In genomic region chr11:20497124-20497792, GRCh38 we compare ENCODE assay signal across 16 cellular contexts.
DNase-seq lines count a peak whose midpoint lies in the region; ATAC-seq, FAIRE-seq and TF ChIP-seq lines count a peak whose summit lies in the region.
"Had no signal": no experiment of that assay in that cellular context is flagged by ENCODE, and none has a peak within 500 bp of the region (broad histone marks: within the 10 kb centered on the region; RNA-seq: fewer than 3 reads in every experiment).

No MANE protein-coding gene starts in this region.

- H3K4me3 Mint-ChIP-seq in WTC11: peak overlapping the region; percentile 33; the same call in 1 of the 2 replicates
- H3K4me3 Mint-ChIP-seq: B cell; CD4-positive, alpha-beta T cell had no signal

- ATAC-seq in WTC11 (peak; percentile 52), GM18868 (IDR thresholded peaks at IDR 0.05; ENCODE audit: unreplicated experiment) (no peak)
- ATAC-seq: K562 had no signal

- 90 to 91% (median 91%) methylated on average over 5 of the region's 5 CpGs for WGBS in adrenal gland, 4 donors

- TF ChIP-seq POLR2A in adrenal gland (IDR thresholded peaks at IDR 0.05): no peak

- H3K4me3 ChIP-seq in HUES6 (ENCODE audit: low read depth, low read length) (no peak overlapping the region), iPS-20b (ENCODE audit: low read length) (peak overlapping the region; percentile 10; the same call in 1 of the 2 replicates), adrenal gland (no peak overlapping the region)
- H3K4me3 ChIP-seq: GM23248, HAP-1, K562 had no signal

- no peaks in the 10 kb centered on the region for H3K9me3 Mint-ChIP-seq in WTC11
- H3K9me3 Mint-ChIP-seq: CD4-positive, alpha-beta T cell had no signal

- H3K27ac Mint-ChIP-seq in WTC11: peak overlapping the region; percentile 74
- H3K27ac Mint-ChIP-seq: B cell; CD4-positive, alpha-beta T cell had no signal

- CTCF ChIA-PET in WTC11 (lab: Charles Lee): interaction anchor here (0.6 to 2.8 kb wide), 4 partner anchors 113 to 369 kb away, joined by 3 to 15 read pairs (median 4); no protein-coding TSS in a partner anchor

- H3K27me3 Mint-ChIP-seq in WTC11 (ENCODE audit: low read depth): no peaks in the 10 kb centered on the region
- H3K27me3 Mint-ChIP-seq: B cell; CD4-positive, alpha-beta T cell had no signal

- H3K27ac ChIP-seq in HUES6 (ENCODE audit: low read depth, low read length) (0 out of 2 replicates have a peak overlapping the region, but pooled peaks have one; percentile 51), iPS-20b (ENCODE audit: low read length) (no peak overlapping the region), adrenal gland (no peak overlapping the region)
- H3K27ac ChIP-seq: GM23248 had no signal

- H3K9me3 ChIP-seq in HUES6 (ENCODE audit: control insufficient read depth, insufficient read depth, low read depth, low read length): no peaks in the 10 kb centered on the region
- H3K9me3 ChIP-seq in iPS-20b (ENCODE audit: insufficient read depth, low read depth, low read length): no peaks in the 10 kb centered on the region
- no peaks in the 10 kb centered on the region for H3K9me3 ChIP-seq in adrenal gland (replicated peaks in 1 of 3)
- H3K9me3 ChIP-seq: HAP-1 had no signal

- 0 out of 2 replicates have a peak, but pooled peaks cover 8% of the 10 kb centered on the region for H3K36me3 Mint-ChIP-seq in WTC11

- DNase-seq in D721Med (ENCODE audit: insufficient read length, low spot score) (no peak), WTC11 (ENCODE audit: low spot score) (no peak), DMS 273 (lab: John Stamatoyannopoulos, UW; ENCODE audit: unreplicated experiment) (no peak), adrenal gland (no peak)
- DNase-seq: C1 segment of cervical spinal cord; CD4-positive, alpha-beta T cell; DMS53; GF-D8; GM23248 had no signal

- peak; percentile 6 for FAIRE-seq in D721Med (lab: Jason Lieb, UNC)
- FAIRE-seq: A204.1 had no signal

- TF ChIP-seq CTCF in D721Med (IDR thresholded peaks at IDR 0.05; ENCODE audit: insufficient read depth, missing control alignments) (no peak), WTC11 (IDR thresholded peaks at IDR 0.05) (no peak), adrenal gland (IDR thresholded peaks at IDR 0.05) (no peak)

- H3K36me3 ChIP-seq in HUES6 (ENCODE audit: control insufficient read depth, insufficient read depth, low read length) (peaks cover 5% of the 10 kb centered on the region; the same call in 1 of the 2 replicates), iPS-20b (ENCODE audit: insufficient read depth, low read depth, low read length) (peaks cover 5% of the 10 kb centered on the region; the same call in 1 of the 2 replicates), adrenal gland (replicated peaks in 1 of 2) (no peaks in the 10 kb centered on the region)

- H3K9ac ChIP-seq in HUES6 (ENCODE audit: low read length) (no peak overlapping the region), iPS-20b (ENCODE audit: low read depth, low read length) (no peak overlapping the region)
- H3K9ac ChIP-seq: GM23248 had no signal

- intact Hi-C loops in adrenal gland (cut with DNase I): no loop called here

- peaks cover 24% of the 10 kb centered on the region for H3K4me1 Mint-ChIP-seq in WTC11
- H3K4me1 Mint-ChIP-seq: B cell had no signal

- POLR2A ChIA-PET in WTC11 (lab: Charles Lee): interaction anchor here (1.0 kb wide), 1 partner anchor 23 kb away, joined by 5 read pairs; no protein-coding TSS in a partner anchor

- H3K27me3 ChIP-seq in HUES6 (ENCODE audit: control insufficient read depth, insufficient read depth, low read length) (no peaks in the 10 kb centered on the region), iPS-20b (ENCODE audit: insufficient read depth, low read length) (no peaks in the 10 kb centered on the region), adrenal gland (no peaks in the 10 kb centered on the region)

- H3K4me1 ChIP-seq in HUES6 (ENCODE audit: control insufficient read depth, insufficient read depth, low read length) (peaks cover 16% of the 10 kb centered on the region), iPS-20b (ENCODE audit: insufficient read depth, low read length) (peaks cover 10% of the 10 kb centered on the region; the same call in 1 of the 2 replicates), adrenal gland (replicated peaks in 1 of 2) (no peaks in the 10 kb centered on the region)
- H3K4me1 ChIP-seq: HAP-1 had no signal

TF ChIP-seq in WTC11, 78 proteins besides CTCF, POLR2A, EP300 and RAD21:
- no peak for TF ChIP-seq MXD4 (CRISPR knock-in tag; IDR thresholded peaks at IDR 0.05; ENCODE audit: borderline replicate concordance)
- no peak for TF ChIP-seq FOXP1 (CRISPR knock-in tag; IDR thresholded peaks at IDR 0.05; ENCODE audit: borderline replicate concordance)
- TF ChIP-seq HMGA2 (CRISPR knock-in tag; IDR thresholded peaks at IDR 0.05): no peak
- TF ChIP-seq USF2 (CRISPR knock-in tag; IDR thresholded peaks at IDR 0.05): no peak
- no peak for TF ChIP-seq OVOL2 (CRISPR knock-in tag; IDR thresholded peaks at IDR 0.05; ENCODE audit: borderline replicate concordance)
- TF ChIP-seq TP53 (CRISPR knock-in tag; IDR thresholded peaks at IDR 0.05): no peak
- no peak for TF ChIP-seq ZBTB43 (CRISPR knock-in tag; IDR thresholded peaks at IDR 0.05)
- TF ChIP-seq PRRX2 (CRISPR knock-in tag; IDR thresholded peaks at IDR 0.05): no peak
- no peak for TF ChIP-seq FOXK1 (CRISPR knock-in tag; IDR thresholded peaks at IDR 0.05)
TF ChIP-seq in WTC11: peak in this region for 0.
